ENCODE assay signal across 9 cellular contexts in genomic region chr3:55405436-55405835, GRCh38.
A peak's percentile ranks its signal among the peaks of the same experiment; 100 is the strongest.
DNase-seq lines count a peak whose midpoint lies in the region; ATAC-seq and TF ChIP-seq lines count a peak whose summit lies in the region.
"Had no signal": no experiment of that assay in that cellular context is flagged by ENCODE, and none has a peak within 500 bp of the region (broad histone marks: within the 10 kb centered on the region; RNA-seq: fewer than 3 reads in every experiment).

No MANE protein-coding gene starts in this region.

- H3K27me3 ChIP-seq in MG63 = no peaks in the 10 kb centered on the region

- DNase-seq in Daoy (ENCODE audit: low read depth) (peak; percentile 51), HFF-Myc (ENCODE audit: extremely low read depth, low read depth) (peak; percentile 17), left lobe of liver (ENCODE audit: low spot score) (no peak), MG63 (no peak)
- DNase-seq: NCI-H187 had no signal

- H3K9me3 ChIP-seq in MG63 = no peaks in the 10 kb centered on the region

- H3K4me3 ChIP-seq in HFF-Myc (replicated peaks; ENCODE audit: low read depth, low read length) = no peak overlapping the region
- no peak overlapping the region for H3K4me3 ChIP-seq in MG63

- ATAC-seq in left lobe of liver (peak; percentile 41), HG03159 (IDR thresholded peaks at IDR 0.05; ENCODE audit: unreplicated experiment) (no peak), HG03521 (IDR thresholded peaks at IDR 0.05; ENCODE audit: unreplicated experiment) (no peak), HG02885 (IDR thresholded peaks at IDR 0.05; ENCODE audit: poor library complexity, unreplicated experiment) (no peak)

- no peak overlapping the region for H3K27ac ChIP-seq in VCaP

- no peaks in the 10 kb centered on the region for H3K36me3 ChIP-seq in MG63

- TF ChIP-seq CTCF in HFF-Myc (IDR thresholded peaks at IDR 0.05; ENCODE audit: low read depth, low read length, missing control alignments) (peak; percentile 33), VCaP (conservative IDR thresholded peaks at IDR 0.05) (peak; percentile 42)

Comparison
In these comparisons a context has a peak if more than half of its experiments do, and no peak if none do; other contexts are left out.
1. DNase-seq: peak in Daoy (single experiment) and HFF-Myc (single experiment); none in left lobe of liver (single experiment) and MG63 (single experiment).